In genomic region chr16:75648265-75649076, GRCh38 we compare ENCODE assay signal across 8 cellular contexts. TPM values are rescaled to one million over a fixed set of nuclear protein-coding genes. Genes with fewer than 3 reads are reported as not detected.
DNase-seq lines count a peak whose midpoint lies in the region; ATAC-seq lines count a peak whose summit lies in the region.

No MANE protein-coding gene starts in this region.

- CTCF ChIA-PET in activated CD8-positive, alpha-beta memory T cell treated with anti-CD3 and anti-CD28 coated beads, Interleukin-2, amount 10 ng/mL, durations not matched to agents 7 days and 5 days (lab: Charles Lee): interaction anchor here (0.8 to 7.6 kb wide), 10 partner anchors 8 to 214 kb away, joined by 3 to 63 read pairs (median 4); partner anchors contain the start of genes ADAT1, CFDP1 and TMEM231

- H3K36me3 Mint-ChIP-seq in CD4-positive, CD25-positive, alpha-beta regulatory T cell: peaks cover 28% of the 10 kb centered on the region
- peaks cover 39% of the 10 kb centered on the region for H3K36me3 Mint-ChIP-seq in activated CD8-positive, alpha-beta memory T cell treated with anti-CD3 and anti-CD28 coated beads, Interleukin-2, amount 10 ng/mL, durations not matched to agents 7 days and 5 days

- H3K9me3 ChIP-seq in CD4-positive, CD25-positive, alpha-beta regulatory T cell (ENCODE audit: control insufficient read depth in 2 of 2, low read length in 2 of 2): no peaks in the 10 kb centered on the region
- H3K9me3 ChIP-seq in endocrine pancreas (ENCODE audit: control insufficient read depth, low read length) (no peaks in the 10 kb centered on the region), mesodermal cell (ENCODE audit: control insufficient read depth, low read length) (no peaks in the 10 kb centered on the region)

- H3K27ac Mint-ChIP-seq in CD4-positive, CD25-positive, alpha-beta regulatory T cell: peak overlapping the region; percentile 99 to 100 (median 99)
- H3K27ac Mint-ChIP-seq in activated CD8-positive, alpha-beta memory T cell treated with anti-CD3 and anti-CD28 coated beads, Interleukin-2, amount 10 ng/mL, durations not matched to agents 7 days and 5 days: peak overlapping the region; percentile 97

- peaks cover 73% of the 10 kb centered on the region for H3K4me1 ChIP-seq in CD4-positive, CD25-positive, alpha-beta regulatory T cell (ENCODE audit: control insufficient read depth, insufficient read depth, low read length, poor library complexity, severe bottlenecking)
- H3K4me1 ChIP-seq in endocrine pancreas (ENCODE audit: control insufficient read depth, insufficient read depth, low read length) (peaks cover 31% of the 10 kb centered on the region), mesodermal cell (ENCODE audit: control insufficient read depth, insufficient read depth, low read length, poor library complexity, severe bottlenecking) (peaks cover 12% of the 10 kb centered on the region)

- DNase-seq in CD4-positive, CD25-positive, alpha-beta regulatory T cell: peak; percentile 80 to 89 (median 89)
- DNase-seq in NK-92 (lab: John Stamatoyannopoulos, UW; ENCODE audit: unreplicated experiment): peak; percentile 30
- peak; percentile 92 for DNase-seq in activated CD8-positive, alpha-beta memory T cell treated with anti-CD3 and anti-CD28 coated beads, Interleukin-2, amount 10 ng/mL, durations not matched to agents 7 days and 5 days
- peak; percentile 62 for DNase-seq in stimulated activated CD8-positive, alpha-beta memory T cell treated with anti-CD3 and anti-CD28 coated beads, Interleukin-15, amount 100 ng/mL, for 24 hours (ENCODE audit: low read depth)

- H3K4me3 Mint-ChIP-seq in CD4-positive, CD25-positive, alpha-beta regulatory T cell: peak overlapping the region; percentile 94 to 100 (median 100)
- peak overlapping the region; percentile 81 for H3K4me3 Mint-ChIP-seq in activated CD8-positive, alpha-beta memory T cell treated with anti-CD3 and anti-CD28 coated beads, Interleukin-2, amount 10 ng/mL, durations not matched to agents 7 days and 5 days

- H3K4me1 Mint-ChIP-seq in CD4-positive, CD25-positive, alpha-beta regulatory T cell: peaks cover 36 to 74% (median 58%) of the 10 kb centered on the region in 4 donors
- H3K4me1 Mint-ChIP-seq in activated CD8-positive, alpha-beta memory T cell treated with anti-CD3 and anti-CD28 coated beads, Interleukin-2, amount 10 ng/mL, durations not matched to agents 7 days and 5 days: peaks cover 58% of the 10 kb centered on the region

- H3K4me3 ChIP-seq in CD4-positive, CD25-positive, alpha-beta regulatory T cell (ENCODE audit: low read depth, low read length): peak overlapping the region; percentile 100
- peak overlapping the region; percentile 100 for H3K4me3 ChIP-seq in endocrine pancreas (ENCODE audit: control insufficient read depth, insufficient read depth, low read length)
- H3K4me3 ChIP-seq in mesodermal cell (ENCODE audit: extremely low read depth, insufficient read depth, low read length, poor library complexity, severe bottlenecking): peak overlapping the region; percentile 97

- no peaks in the 10 kb centered on the region for H3K27me3 Mint-ChIP-seq in CD4-positive, CD25-positive, alpha-beta regulatory T cell
- H3K27me3 Mint-ChIP-seq in activated CD8-positive, alpha-beta memory T cell treated with anti-CD3 and anti-CD28 coated beads, Interleukin-2, amount 10 ng/mL, durations not matched to agents 7 days and 5 days: no peaks in the 10 kb centered on the region

- peaks cover 0 to 2% (median 0%) of the 10 kb centered on the region in 7 donors for H3K9me3 Mint-ChIP-seq in CD4-positive, CD25-positive, alpha-beta regulatory T cell
- H3K9me3 Mint-ChIP-seq in activated CD8-positive, alpha-beta memory T cell treated with anti-CD3 and anti-CD28 coated beads, Interleukin-2, amount 10 ng/mL, durations not matched to agents 7 days and 5 days (ENCODE audit: low read depth): no peaks in the 10 kb centered on the region

- peak overlapping the region; percentile 99 for H3K9ac ChIP-seq in endocrine pancreas (ENCODE audit: control insufficient read depth, insufficient read depth, low read length)

- WGBS in mesodermal cell (ENCODE audit: insufficient coverage in 2 of 2), 2 experiments: 0 to 1% methylated on average over 47 to 53 of the region's 62 CpGs

- no peaks in the 10 kb centered on the region for H3K27me3 ChIP-seq in CD4-positive, CD25-positive, alpha-beta regulatory T cell (ENCODE audit: control insufficient read depth, insufficient read depth, low read length)
- H3K27me3 ChIP-seq in endocrine pancreas (ENCODE audit: control insufficient read depth, insufficient read depth, low read length): no peaks in the 10 kb centered on the region

- ATAC-seq in CD4-positive, CD25-positive, alpha-beta regulatory T cell (ENCODE audit: low read depth in 2 of 2): peak; percentile 33 to 34
- ATAC-seq in GM19395 (IDR thresholded peaks at IDR 0.05; ENCODE audit: unreplicated experiment) (peak; percentile 45), HG03521 (IDR thresholded peaks at IDR 0.05; ENCODE audit: unreplicated experiment) (peak; percentile 38)
- ATAC-seq in activated CD8-positive, alpha-beta memory T cell treated with anti-CD3 and anti-CD28 coated beads, Interleukin-2, amount 10 ng/mL, durations not matched to agents 7 days and 5 days: peak; percentile 35

- peak overlapping the region; percentile 97 for H3K27ac ChIP-seq in CD4-positive, CD25-positive, alpha-beta regulatory T cell (ENCODE audit: insufficient read depth, low read length, poor library complexity, severe bottlenecking)
- H3K27ac ChIP-seq in mesodermal cell (ENCODE audit: low read depth, low read length, severe bottlenecking): peak overlapping the region; percentile 75

- peaks cover 23% of the 10 kb centered on the region for H3K36me3 ChIP-seq in CD4-positive, CD25-positive, alpha-beta regulatory T cell (ENCODE audit: control insufficient read depth, insufficient read depth, low read length)
- no peaks in the 10 kb centered on the region for H3K36me3 ChIP-seq in endocrine pancreas (ENCODE audit: control insufficient read depth, insufficient read depth, low read length)
- H3K36me3 ChIP-seq in mesodermal cell (ENCODE audit: control insufficient read depth, insufficient read depth, low read length): peaks cover 34% of the 10 kb centered on the region

RNA-seq across cellular contexts. Expression of gene TERF2IP, which starts 0.9 kb away (rescaled TPM):
- total RNA-seq in CD4-positive, CD25-positive, alpha-beta regulatory T cell: 133 TPM
- 100 to 1,000 TPM; 133 to 204 (median 162) TPM for polyA plus RNA-seq in CD4-positive, CD25-positive, alpha-beta regulatory T cell
- 10 to 100 TPM; 71.1 to 91.4 TPM for total RNA-seq in activated CD8-positive, alpha-beta memory T cell treated with anti-CD3 and anti-CD28 coated beads, Interleukin-2, amount 10 ng/mL, durations not matched to agents 7 days and 5 days
- 49.3 TPM for polyA plus RNA-seq in mesodermal cell (2013, experiment 1 of 2)
- 49.6 TPM for polyA plus RNA-seq in mesodermal cell (2013, experiment 2 of 2)

RNA-seq across cellular contexts. Expression of gene KARS1, which starts 1.0 kb away (rescaled TPM):
- total RNA-seq in CD4-positive, CD25-positive, alpha-beta regulatory T cell: 130 TPM
- polyA plus RNA-seq in CD4-positive, CD25-positive, alpha-beta regulatory T cell: 100 to 1,000 TPM; 186 to 237 (median 209) TPM
- total RNA-seq in activated CD8-positive, alpha-beta memory T cell treated with anti-CD3 and anti-CD28 coated beads, Interleukin-2, amount 10 ng/mL, durations not matched to agents 7 days and 5 days: 100 to 1,000 TPM; 182 to 220 TPM
- 173 TPM for polyA plus RNA-seq in mesodermal cell (2013, experiment 1 of 2)
- polyA plus RNA-seq in mesodermal cell (2013, experiment 2 of 2): 166 TPM

RNA-seq across cellular contexts. Expression of gene ADAT1, which starts 25.4 kb away (rescaled TPM):
- total RNA-seq in CD4-positive, CD25-positive, alpha-beta regulatory T cell: 98.7 TPM
- 10 to 100 TPM; 40.1 to 57.6 (median 52.0) TPM for polyA plus RNA-seq in CD4-positive, CD25-positive, alpha-beta regulatory T cell
- total RNA-seq in activated CD8-positive, alpha-beta memory T cell treated with anti-CD3 and anti-CD28 coated beads, Interleukin-2, amount 10 ng/mL, durations not matched to agents 7 days and 5 days: 10 to 100 TPM; 48.3 to 57.2 TPM
- 39.0 TPM for polyA plus RNA-seq in mesodermal cell (2013, experiment 1 of 2)
- polyA plus RNA-seq in mesodermal cell (2013, experiment 2 of 2): 37.9 TPM

RNA-seq across cellular contexts. Expression of gene CPHXL2, which starts 28.3 kb away (rescaled TPM):
- total RNA-seq in CD4-positive, CD25-positive, alpha-beta regulatory T cell: not detected
- polyA plus RNA-seq in CD4-positive, CD25-positive, alpha-beta regulatory T cell: not detected
- total RNA-seq in activated CD8-positive, alpha-beta memory T cell treated with anti-CD3 and anti-CD28 coated beads, Interleukin-2, amount 10 ng/mL, durations not matched to agents 7 days and 5 days: not detected
- not detected for polyA plus RNA-seq in mesodermal cell (2013, experiment 1 of 2)
- not detected for polyA plus RNA-seq in mesodermal cell (2013, experiment 2 of 2)

RNA-seq across cellular contexts. Expression of gene DUXB, which starts 52.8 kb away (rescaled TPM):
- total RNA-seq in CD4-positive, CD25-positive, alpha-beta regulatory T cell: not detected
- not detected for polyA plus RNA-seq in CD4-positive, CD25-positive, alpha-beta regulatory T cell
- not detected for total RNA-seq in activated CD8-positive, alpha-beta memory T cell treated with anti-CD3 and anti-CD28 coated beads, Interleukin-2, amount 10 ng/mL, durations not matched to agents 7 days and 5 days
- not detected for polyA plus RNA-seq in mesodermal cell (2013, experiment 1 of 2)
- not detected for polyA plus RNA-seq in mesodermal cell (2013, experiment 2 of 2)

Comparison
In these comparisons a context has a peak if more than half of its experiments do, and no peak if none do; other contexts are left out.
1. Peak in every context shown above with its lines: DNase-seq, ATAC-seq, H3K4me3 ChIP-seq and H3K27ac ChIP-seq.
2. DNase-seq: peak in every context shown above with its lines; median percentile 92 in activated CD8-positive, alpha-beta memory T cell treated with anti-CD3 and anti-CD28 coated beads, Interleukin-2, amount 10 ng/mL, durations not matched to agents 7 days and 5 days; 89 in CD4-positive, CD25-positive, alpha-beta regulatory T cell; 62 in stimulated activated CD8-positive, alpha-beta memory T cell treated with anti-CD3 and anti-CD28 coated beads, Interleukin-15, amount 100 ng/mL, for 24 hours; 30 in NK-92.